In the genomic region with DNA sequence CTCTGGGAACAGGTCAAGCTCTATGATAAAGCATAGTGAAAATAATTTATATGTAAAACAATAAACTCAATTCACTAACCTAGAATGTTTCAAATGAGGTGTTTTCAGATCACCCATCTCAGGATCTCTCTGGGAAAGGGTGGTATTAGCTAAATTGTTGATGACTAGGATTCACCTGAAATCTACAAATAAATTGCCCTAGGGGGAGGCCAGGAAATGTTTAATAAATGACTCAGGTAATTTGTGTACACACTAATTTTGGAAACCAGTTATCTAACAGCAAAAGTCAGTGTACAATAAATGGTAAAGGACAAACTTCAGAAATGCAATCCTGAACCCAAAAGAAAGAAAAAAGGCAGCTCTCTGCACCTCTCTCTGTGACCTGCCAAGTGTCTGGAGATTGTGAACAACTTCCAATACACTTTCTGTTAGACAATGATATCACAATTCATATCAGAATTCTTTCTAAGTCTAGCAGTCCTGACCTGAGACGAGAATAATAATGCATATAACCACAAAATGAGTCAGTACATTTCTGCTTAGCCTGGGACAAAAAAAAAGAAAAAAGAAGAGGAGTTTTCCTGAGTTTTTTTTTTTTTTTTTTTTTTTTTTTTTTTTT, we compare ENCODE assay signal across 21 cellular contexts.
DNase-seq lines count a peak whose midpoint lies in the region; ATAC-seq and TF ChIP-seq lines count a peak whose summit lies in the region.
"Had no signal": no experiment of that assay in that cellular context is flagged by ENCODE, and none has a peak within 500 bp of the region (broad histone marks: within the 10 kb centered on the region; RNA-seq: fewer than 3 reads in every experiment).

No MANE protein-coding gene starts in this region.

- H4K20me1 ChIP-seq in neural progenitor cell (ENCODE audit: low read depth) = no peaks in the 10 kb centered on the region
- H4K20me1 ChIP-seq: BLaER1 treated with 17β-estradiol and CSF1 and Interleukin-3, amounts not matched to agents 10 nM and 100 nM had no signal

- H3K4me2 ChIP-seq in neural progenitor cell = no peak overlapping the region
- H3K4me2 ChIP-seq: BLaER1 treated with 17β-estradiol and CSF1 and Interleukin-3, amounts not matched to agents 10 nM and 100 nM had no signal

- H3K79me2 ChIP-seq in neural progenitor cell (ENCODE audit: low read depth) = no peaks in the 10 kb centered on the region

- H3K9me3 Mint-ChIP-seq in activated naive CD4-positive, alpha-beta T cell treated with anti-CD3 and anti-CD28 coated beads, Interleukin-2, amount 50 U/mL, for 72 hours = no peaks in the 10 kb centered on the region
- peaks cover 6% of the 10 kb centered on the region for H3K9me3 Mint-ChIP-seq in neural progenitor cell
- H3K9me3 Mint-ChIP-seq: stimulated activated memory B cell treated with anti-CD40 and anti-IgM and Interleukin-4, amounts not matched to agents 10 μg/mL and 1 μg/mL and 100 μg/mL, for 72 hours; type B pancreatic cell had no signal

- H3F3A ChIP-seq in neural progenitor cell (ENCODE audit: low read depth) = no peaks in the 10 kb centered on the region

- H3K9ac ChIP-seq in neural progenitor cell = no peak overlapping the region
- H3K9ac ChIP-seq: BLaER1 treated with 17β-estradiol and CSF1 and Interleukin-3, amounts not matched to agents 10 nM and 100 nM had no signal

- H3K4me3 ChIP-seq in choroid plexus epithelial cell (ENCODE audit: low read depth, low read length) = no peak overlapping the region
- no peak overlapping the region for H3K4me3 ChIP-seq in skeletal muscle cell (ENCODE audit: low read depth, low read length)
- H3K4me3 ChIP-seq in neural progenitor cell = no peak overlapping the region
- H3K4me3 ChIP-seq: BLaER1 treated with 17β-estradiol and CSF1 and Interleukin-3, amounts not matched to agents 10 nM and 100 nM; pancreas; spleen had no signal

- no peaks in the 10 kb centered on the region for H3K9me3 ChIP-seq in neural progenitor cell (ENCODE audit: low read depth)
- H3K9me3 ChIP-seq: BLaER1 treated with 17β-estradiol and CSF1 and Interleukin-3, amounts not matched to agents 10 nM and 100 nM; pancreas; spleen had no signal

- H3K27me3 Mint-ChIP-seq in neural progenitor cell (ENCODE audit: insufficient read depth, low read depth) = peaks cover 3% of the 10 kb centered on the region
- H3K27me3 Mint-ChIP-seq: stimulated activated memory B cell treated with anti-CD40 and anti-IgM and Interleukin-4, amounts not matched to agents 10 μg/mL and 1 μg/mL and 100 μg/mL, for 72 hours; type B pancreatic cell had no signal

- no peak overlapping the region for H2AFZ ChIP-seq in neural progenitor cell (replicated peaks)

- H3K27ac Mint-ChIP-seq in activated naive CD4-positive, alpha-beta T cell treated with anti-CD3 and anti-CD28 coated beads, Interleukin-2, amount 50 U/mL, for 72 hours = no peak overlapping the region
- no peak overlapping the region for H3K27ac Mint-ChIP-seq in neural progenitor cell
- H3K27ac Mint-ChIP-seq: stimulated activated memory B cell treated with anti-CD40 and anti-IgM and Interleukin-4, amounts not matched to agents 10 μg/mL and 1 μg/mL and 100 μg/mL, for 72 hours; type B pancreatic cell had no signal

- no peak for ATAC-seq in activated naive CD4-positive, alpha-beta T cell treated with anti-CD3 and anti-CD28 coated beads, Interleukin-2, amount 50 U/mL, for 72 hours
- ATAC-seq: pancreas; stimulated activated memory B cell treated with anti-CD40 and anti-IgM and Interleukin-4, amounts not matched to agents 10 μg/mL and 1 μg/mL and 100 μg/mL, for 72 hours had no signal

- no peak for TF ChIP-seq CTCF in choroid plexus epithelial cell (conservative IDR thresholded peaks at IDR 0.05; ENCODE audit: low read depth, low read length)
- no peak for TF ChIP-seq CTCF in neural progenitor cell (IDR thresholded peaks at IDR 0.05)

- no peaks in the 10 kb centered on the region for H3K4me1 ChIP-seq in neural progenitor cell
- H3K4me1 ChIP-seq: BLaER1 treated with 17β-estradiol and CSF1 and Interleukin-3, amounts not matched to agents 10 nM and 100 nM; pancreas; spleen had no signal

- H3K4me1 Mint-ChIP-seq in neural progenitor cell = no peaks in the 10 kb centered on the region
- H3K4me1 Mint-ChIP-seq: stimulated activated memory B cell treated with anti-CD40 and anti-IgM and Interleukin-4, amounts not matched to agents 10 μg/mL and 1 μg/mL and 100 μg/mL, for 72 hours had no signal

- DNase-seq in H4 (ENCODE audit: low spot score) = peak; percentile 71
- peak; percentile 22 for DNase-seq in NCI-H748 (lab: John Stamatoyannopoulos, UW; ENCODE audit: unreplicated experiment)
- peak; percentile 28 for DNase-seq in choroid plexus epithelial cell (ENCODE audit: low read depth)
- peak; percentile 2 for DNase-seq in skeletal muscle cell (ENCODE audit: low read depth)
- DNase-seq in cerebellar nuclear complex (lab: John Stamatoyannopoulos, UW) = no peak
- DNase-seq in activated naive CD4-positive, alpha-beta T cell treated with anti-CD3 and anti-CD28 coated beads, Interleukin-2, amount 50 U/mL, for 72 hours (ENCODE audit: low spot score in 2 of 2) = no peak
- DNase-seq in neural progenitor cell (ENCODE audit: low spot score) = no peak
- no peak for DNase-seq in NCI-H526 treated with DMSO at 0.1 percent for 48 hours (lab: John Stamatoyannopoulos, UW)
- DNase-seq: activated CD4-positive, alpha-beta T cell treated with anti-CD3 and anti-CD28 coated beads for 4 hours; activated naive CD4-positive, alpha-beta T cell treated with anti-CD3 and anti-CD28 coated beads, Interleukin-2, amount 50 U/mL, for 16 hours; DMS79 treated with DMSO at 0.1 percent for 48 hours; effector CD8-positive, alpha-beta T cell; GOT3; NCI-H1694; NCI-H446 treated with DMSO at 0.1 percent for 48 hours; pancreas; spleen; T1000 had no signal

- H3K36me3 Mint-ChIP-seq in activated naive CD4-positive, alpha-beta T cell treated with anti-CD3 and anti-CD28 coated beads, Interleukin-2, amount 50 U/mL, for 72 hours = no peaks in the 10 kb centered on the region
- no peaks in the 10 kb centered on the region for H3K36me3 Mint-ChIP-seq in neural progenitor cell
- H3K36me3 Mint-ChIP-seq: stimulated activated memory B cell treated with anti-CD40 and anti-IgM and Interleukin-4, amounts not matched to agents 10 μg/mL and 1 μg/mL and 100 μg/mL, for 72 hours; type B pancreatic cell had no signal

- no peak overlapping the region for H3K27ac ChIP-seq in neural progenitor cell
- H3K27ac ChIP-seq: BLaER1 treated with 17β-estradiol and CSF1 and Interleukin-3, amounts not matched to agents 10 nM and 100 nM; pancreas; spleen had no signal

- no peaks in the 10 kb centered on the region for H3K36me3 ChIP-seq in neural progenitor cell
- H3K36me3 ChIP-seq: BLaER1 treated with 17β-estradiol and CSF1 and Interleukin-3, amounts not matched to agents 10 nM and 100 nM; pancreas; spleen had no signal

- no peaks in the 10 kb centered on the region for H3K27me3 ChIP-seq in neural progenitor cell
- H3K27me3 ChIP-seq: BLaER1 treated with 17β-estradiol and CSF1 and Interleukin-3, amounts not matched to agents 10 nM and 100 nM; pancreas; spleen had no signal

- H3K4me3 Mint-ChIP-seq in neural progenitor cell = no peak overlapping the region
- H3K4me3 Mint-ChIP-seq: stimulated activated memory B cell treated with anti-CD40 and anti-IgM and Interleukin-4, amounts not matched to agents 10 μg/mL and 1 μg/mL and 100 μg/mL, for 72 hours; type B pancreatic cell had no signal

Comparison
In these comparisons a context has a peak if more than half of its experiments do, and no peak if none do; other contexts are left out.
1. DNase-seq: peak in H4 (single experiment), NCI-H748 (single experiment), choroid plexus epithelial cell (single experiment) and skeletal muscle cell (single experiment); none in cerebellar nuclear complex (0 of 2), activated naive CD4-positive, alpha-beta T cell treated with anti-CD3 and anti-CD28 coated beads, Interleukin-2, amount 50 U/mL, for 72 hours (0 of 2), neural progenitor cell (single experiment) and NCI-H526 treated with DMSO at 0.1 percent for 48 hours (single experiment).